Comparison of ENCODE assay signal across 15 cellular contexts in the genomic region with DNA sequence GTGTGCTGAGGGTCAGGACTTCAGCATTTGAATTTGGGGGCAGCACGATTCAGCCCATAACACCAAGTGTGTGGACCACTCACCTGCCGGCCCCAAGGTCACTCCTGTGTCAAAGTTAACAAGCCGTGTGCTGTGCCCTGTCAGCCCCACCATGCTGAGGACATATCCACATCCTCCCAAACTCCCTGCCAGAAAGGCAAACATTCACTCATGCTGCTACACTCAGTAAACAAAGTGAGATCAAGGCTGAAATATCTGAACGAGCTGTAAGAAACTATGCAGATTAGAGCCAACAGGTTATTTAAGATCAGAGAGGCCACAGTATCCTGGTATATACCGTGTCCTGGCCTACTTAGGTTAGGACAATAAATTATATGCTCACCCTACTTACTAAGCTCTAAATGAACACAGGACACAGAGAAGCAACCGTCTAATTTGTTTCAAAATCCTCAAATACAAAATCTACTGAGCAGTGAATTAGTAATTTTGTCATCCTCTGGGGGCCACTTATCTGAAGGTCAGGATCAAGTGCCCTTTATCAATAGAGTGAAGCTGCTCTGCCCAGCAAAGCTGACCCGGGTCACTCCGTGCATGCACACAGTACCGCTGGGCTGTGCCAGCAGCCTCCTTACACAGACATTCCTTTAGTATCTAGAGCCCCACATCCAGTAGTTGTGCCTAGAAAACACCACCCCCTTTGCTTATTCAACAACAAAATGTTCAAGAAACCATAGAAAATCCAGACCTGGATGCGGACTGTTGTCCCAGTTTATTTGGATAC. TPM values are rescaled to one million over a fixed set of nuclear protein-coding genes. Genes with fewer than 3 reads are reported as not detected.
A peak's percentile ranks its signal among the peaks of the same experiment; 100 is the strongest.
DNase-seq lines count a peak whose midpoint lies in the region; ATAC-seq and TF ChIP-seq lines count a peak whose summit lies in the region.
"Had no signal": no experiment of that assay in that cellular context is flagged by ENCODE, and none has a peak within 500 bp of the region (broad histone marks: within the 10 kb centered on the region; RNA-seq: fewer than 3 reads in every experiment).

No MANE protein-coding gene starts in this region.

- WGBS in body of pancreas, 2 donors = 37 to 45% methylated on average over 9 to 10 of the region's 10 CpGs

- DNase-seq in Ammon's horn (ENCODE audit: low spot score) (peak; percentile 36), DMS53 (lab: John Stamatoyannopoulos, UW) (peak; percentile 67), body of pancreas (peak in 2 of 4 donors; percentile 19), lower lobe of right lung (no peak), breast epithelium (ENCODE audit: low spot score in 2 of 2) (no peak), posterior cingulate gyrus (no peak)
- DNase-seq in effector CD8-positive, alpha-beta T cell (lab: John Stamatoyannopoulos, UW) = no peak
- DNase-seq: Calu3; OCI-M1; spleen; stimulated activated naive CD4-positive, alpha-beta T cell; uterus had no signal

- H3K9me3 ChIP-seq in body of pancreas (peaks cover 0 to 4% (median 0%) of the 10 kb centered on the region in 3 donors), lower lobe of right lung (no peaks in the 10 kb centered on the region), breast epithelium (no peaks in the 10 kb centered on the region)
- H3K9me3 ChIP-seq: gastroesophageal sphincter, uterus had no signal

- TF ChIP-seq CTCF in body of pancreas (IDR thresholded peaks at IDR 0.05) (no peak), lower lobe of right lung (IDR thresholded peaks at IDR 0.05) (no peak), breast epithelium (IDR thresholded peaks at IDR 0.05) (no peak)

- TF ChIP-seq POLR2A in body of pancreas (IDR thresholded peaks at IDR 0.05) (no peak), breast epithelium (IDR thresholded peaks at IDR 0.05) (no peak)

- H3K4me3 ChIP-seq in body of pancreas = no peak overlapping the region
- H3K4me3 ChIP-seq in lower lobe of right lung = no peak overlapping the region
- no peak overlapping the region for H3K4me3 ChIP-seq in breast epithelium
- H3K4me3 ChIP-seq: gastroesophageal sphincter, spleen, uterus had no signal

- ATAC-seq in body of pancreas = peak; percentile 68
- ATAC-seq in lower lobe of right lung = peak; percentile 52 to 66
- ATAC-seq in GM21515 (IDR thresholded peaks at IDR 0.05; ENCODE audit: unreplicated experiment) = no peak
- ATAC-seq: activated T-helper 17 cell treated with anti-CD3 and anti-CD28 coated beads, Interleukin-2, amount 50 U/mL, for 72 hours; gastroesophageal sphincter had no signal

- H3K36me3 ChIP-seq in body of pancreas (replicated peaks in 1 of 2; ENCODE audit: insufficient read depth in 1 of 2, low read depth in 2 of 2) (no peaks in the 10 kb centered on the region), lower lobe of right lung (no peaks in the 10 kb centered on the region), breast epithelium (no peaks in the 10 kb centered on the region)
- H3K36me3 ChIP-seq: gastroesophageal sphincter, spleen, uterus had no signal

- no peaks in the 10 kb centered on the region for H3K27me3 ChIP-seq in body of pancreas
- H3K27me3 ChIP-seq in lower lobe of right lung (ENCODE audit: low read depth) = no peaks in the 10 kb centered on the region
- no peaks in the 10 kb centered on the region for H3K27me3 ChIP-seq in breast epithelium
- H3K27me3 ChIP-seq: gastroesophageal sphincter, spleen, uterus had no signal

- H3K27ac ChIP-seq in body of pancreas (peak overlapping the region in 2 of 4 donors; percentile 10 to 32), lower lobe of right lung (no peak overlapping the region), breast epithelium (no peak overlapping the region)
- H3K27ac ChIP-seq: gastroesophageal sphincter, spleen, uterus had no signal

- intact Hi-C loops in body of pancreas (cut with DNase I) = no loop called here
- intact Hi-C loops in lower lobe of right lung (cut with DNase I) = no loop called here
- intact Hi-C loops in breast epithelium (cut with DNase I; ENCODE audit: low total_unique reads) = no loop called here
- intact Hi-C loops in posterior cingulate gyrus (cut with DNase I) = no loop called here

- H3K4me1 ChIP-seq in body of pancreas = peaks cover 13% of the 10 kb centered on the region
- H3K4me1 ChIP-seq in lower lobe of right lung = no peaks in the 10 kb centered on the region
- no peaks in the 10 kb centered on the region for H3K4me1 ChIP-seq in breast epithelium
- H3K4me1 ChIP-seq: gastroesophageal sphincter, spleen, uterus had no signal

RNA-seq across cellular contexts. Expression of gene RETREG1, which starts 28.2 kb away (rescaled TPM):
- total RNA-seq in body of pancreas (10 to 100 TPM; 11.9 to 16.8 TPM), lower lobe of right lung (20.6 TPM), breast epithelium (10 to 100 TPM; 27.1 to 51.5 (median 37.7) TPM)

Comparison
In these comparisons a context has a peak if more than half of its experiments do, and no peak if none do; other contexts are left out.
1. DNase-seq: peak in Ammon's horn (single experiment) and DMS53 (single experiment); none in lower lobe of right lung (single experiment), breast epithelium (0 of 2), effector CD8-positive, alpha-beta T cell (single experiment) and posterior cingulate gyrus (0 of 10).